ENCODE assay signal across 8 cellular contexts in the genomic region with DNA sequence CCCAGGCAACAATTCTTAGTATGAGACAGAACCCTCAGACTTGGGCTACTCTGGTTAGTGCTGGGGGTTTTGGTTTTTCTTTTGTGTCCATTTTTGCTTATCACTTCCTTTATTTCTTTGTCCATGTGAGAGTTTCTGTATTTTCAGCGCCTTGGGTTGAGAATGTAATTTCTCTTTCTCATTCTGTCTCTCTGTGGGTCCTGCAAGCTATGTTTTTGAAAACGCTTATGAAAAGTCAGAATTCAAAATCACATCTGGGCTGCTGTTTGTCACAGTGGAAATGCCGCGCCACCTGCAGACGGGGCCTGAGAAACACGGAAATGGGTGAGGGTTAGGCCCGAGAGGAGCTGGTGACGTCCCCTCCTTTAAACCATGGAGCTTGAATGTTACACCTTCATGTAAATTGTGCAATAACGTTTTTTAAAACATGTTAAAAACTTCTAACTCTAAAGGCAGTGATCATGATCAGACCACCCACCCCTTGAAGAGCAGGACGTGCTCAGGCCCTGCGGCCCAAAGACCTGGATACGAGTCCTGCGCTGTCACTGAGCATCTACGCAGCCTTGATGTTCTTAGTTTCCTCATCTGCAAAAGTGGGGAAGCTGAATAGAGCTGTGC. TPM values are rescaled to one million over a fixed set of nuclear protein-coding genes. Genes with fewer than 3 reads are reported as not detected.
DNase-seq lines count a peak whose midpoint lies in the region; ATAC-seq, FAIRE-seq and TF ChIP-seq lines count a peak whose summit lies in the region.

No MANE protein-coding gene starts in this region.

- peaks cover 52 to 92% (median 54%) of the 10 kb centered on the region in 3 donors for H3K4me1 ChIP-seq in esophagus squamous epithelium
- H3K4me1 ChIP-seq in mucosa of descending colon (ENCODE audit: low read depth), result peaks cover 55% of the 10 kb centered on the region

- no peak for TF ChIP-seq POLR2A in esophagus squamous epithelium (IDR thresholded peaks at IDR 0.05)

- no peak for DNase-seq in HTR-8/SVneo (ENCODE audit: insufficient read length, low spot score)
- no peak for DNase-seq in esophagus squamous epithelium (lab: John Stamatoyannopoulos, UW)
- DNase-seq in stimulated activated CD4-positive, alpha-beta T cell treated with anti-CD3 and anti-CD28 coated beads, Interleukin-2, amount 100 ng/mL, for 4 hours (ENCODE audit: low read depth), result peak; percentile 3
- no peak for DNase-seq in ACHN
- no peak for DNase-seq in mucosa of descending colon
- DNase-seq in NCI-H345 (lab: John Stamatoyannopoulos, UW), result no peak

- H3K36me3 ChIP-seq in esophagus squamous epithelium, result peaks cover 0 to 30% (median 0%) of the 10 kb centered on the region in 3 donors
- H3K36me3 ChIP-seq in mucosa of descending colon (ENCODE audit: low read depth), result no peaks in the 10 kb centered on the region

- ATAC-seq in GM19025 (IDR thresholded peaks at IDR 0.05; ENCODE audit: low read depth, unreplicated experiment), result peak; percentile 62
- ATAC-seq in mucosa of descending colon, result no peak
- no peak for ATAC-seq in GM21576 (IDR thresholded peaks at IDR 0.05; ENCODE audit: unreplicated experiment)

- TF ChIP-seq CTCF in esophagus squamous epithelium (IDR thresholded peaks at IDR 0.05), result no peak
- no peak for TF ChIP-seq CTCF in mucosa of descending colon (IDR thresholded peaks at IDR 0.05)

- intact Hi-C loops in esophagus squamous epithelium (cut with DNase I), result no loop called here
- intact Hi-C loops in mucosa of descending colon (cut with DNase I, micrococcal nuclease), result no loop called here

- FAIRE-seq in HTR-8/SVneo (lab: Jason Lieb, UNC), result peak; percentile 88

- in situ Hi-C loops in ACHN (cut with HindIII; ENCODE audit: low pct_ligation_motif_present, low pct_unique_long_range_greater_than_20kb, low sequenced_read_pairs), result no loop called here

- H3K27ac ChIP-seq in esophagus squamous epithelium, result peak overlapping the region; percentile 73 to 89 (median 78)

- no peak overlapping the region for H3K4me3 ChIP-seq in esophagus squamous epithelium
- H3K4me3 ChIP-seq in mucosa of descending colon, result no peak overlapping the region

- H3K9me3 ChIP-seq in esophagus squamous epithelium, result no peaks in the 10 kb centered on the region
- no peaks in the 10 kb centered on the region for H3K9me3 ChIP-seq in mucosa of descending colon

- 73 to 76% methylated on average over 13 to 14 of the region's 14 CpGs for WGBS in esophagus squamous epithelium, 2 donors

- H3K27me3 ChIP-seq in esophagus squamous epithelium, result no peaks in the 10 kb centered on the region

RNA-seq across cellular contexts. Expression of a gene that starts 26.1 kb away (rescaled TPM):
- 10 to 100 TPM; 20.9 to 41.8 (median 36.9) TPM for total RNA-seq in esophagus squamous epithelium
- 10 to 100 TPM; 17.7 to 48.0 (median 29.0) TPM for total RNA-seq in mucosa of descending colon
